34 cellular contexts compared by ENCODE assay signal in the genomic region with DNA sequence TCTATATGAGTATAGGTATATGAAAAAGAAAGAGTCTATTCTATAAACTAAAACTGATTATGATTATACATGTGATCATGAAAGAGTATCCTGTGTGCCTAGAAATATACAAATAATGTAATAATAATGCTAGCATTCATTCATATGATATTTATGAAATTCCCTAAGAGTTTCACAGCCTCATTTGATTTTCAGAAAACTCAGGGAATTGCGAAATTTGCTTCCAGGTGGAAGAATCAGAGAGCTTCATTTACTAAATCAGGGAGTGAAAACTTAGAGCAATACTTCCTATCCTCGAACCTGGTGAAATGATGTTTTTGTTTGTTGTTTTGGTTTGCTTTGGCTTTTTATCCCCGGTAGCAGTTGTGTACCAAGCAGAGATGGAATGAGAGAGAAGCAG.
"Had no signal": no experiment of that assay in that cellular context is flagged by ENCODE, and none has a peak within 500 bp of the region (broad histone marks: within the 10 kb centered on the region; RNA-seq: fewer than 3 reads in every experiment).

No MANE protein-coding gene starts in this region.

- DNase-seq: Karpas-422, Kasumi-1, MG63, MM.1S, MV-4-11, NCI-H1048, NCI-H1092, NCI-H1092 treated with DMSO at 0.1 percent for 48 hours, NCI-H1105, NCI-H1105 treated with DMSO at 0.1 percent for 48 hours, NCI-H1417, NCI-H1417 treated with DMSO at 0.1 percent for 48 hours, NCI-H1436, NCI-H1436 treated with DMSO at 0.1 percent for 48 hours, NCI-H146, NCI-H1694, NCI-H1694 treated with DMSO at 0.1 percent for 48 hours, NCI-H187, NCI-H187 treated with DMSO at 0.1 percent for 48 hours, NCI-H1930, NCI-H2029, NCI-H2029 treated with DMSO at 0.1 percent for 48 hours, NCI-H2081, NCI-H2081 treated with DMSO at 0.1 percent for 48 hours, NCI-H2107, NCI-H2171, NCI-H2171 treated with DMSO at 0.1 percent for 48 hours, NCI-H2227 treated with DMSO at 0.1 percent for 48 hours, NCI-H226, NCI-H345, NCI-H446, NCI-H446 treated with DMSO at 0.1 percent for 48 hours, NCI-H510A, NCI-H510A treated with DMSO at 0.1 percent for 48 hours had no signal

- H3K36me3 ChIP-seq: MG63 had no signal

- H3K9me3 ChIP-seq: MG63 had no signal

- H3K4me3 ChIP-seq: MG63 had no signal

- H3K27me3 ChIP-seq: MG63 had no signal
